Comparison of ENCODE assay signal across 10 cellular contexts in genomic region chr1:31531177-31532000, GRCh38. TPM values are rescaled to one million over a fixed set of nuclear protein-coding genes. Genes with fewer than 3 reads are reported as not detected.
DNase-seq lines count a peak whose midpoint lies in the region; ATAC-seq, FAIRE-seq and TF ChIP-seq lines count a peak whose summit lies in the region.
"Had no signal": no experiment of that assay in that cellular context is flagged by ENCODE, and none has a peak within 500 bp of the region (broad histone marks: within the 10 kb centered on the region; RNA-seq: fewer than 3 reads in every experiment).

No MANE protein-coding gene starts in this region.

- H3K9ac ChIP-seq in Karpas-422 (ENCODE audit: low read length) (no peak overlapping the region), keratinocyte (ENCODE audit: control insufficient read depth, extremely low read depth, insufficient read depth, low read length) (peak overlapping the region; percentile 31)

- H3K79me2 ChIP-seq in Karpas-422 (ENCODE audit: low read length) = no peaks in the 10 kb centered on the region
- no peaks in the 10 kb centered on the region for H3K79me2 ChIP-seq in keratinocyte (ENCODE audit: control insufficient read depth, insufficient read depth, low read length)

- peaks cover 15 to 41% of the 10 kb centered on the region in 2 donors for H3K27me3 Mint-ChIP-seq in natural killer cell treated with Interleukin-12 subunit alpha and Interleukin-12 subunit beta and Interleukin-15 and Interleukin-18, amount 100 ng/mL, for 72 hours

- H3K4me1 Mint-ChIP-seq in natural killer cell treated with Interleukin-12 subunit alpha and Interleukin-12 subunit beta and Interleukin-15 and Interleukin-18, amount 100 ng/mL, for 72 hours (ENCODE audit: low read depth in 2 of 2) = peaks cover 0 to 4% of the 10 kb centered on the region in 2 donors

- FAIRE-seq in keratinocyte (lab: Jason Lieb, UNC) = peak; percentile 96
- FAIRE-seq: pancreas had no signal

- no peaks in the 10 kb centered on the region for H3K27me3 ChIP-seq in Karpas-422 (ENCODE audit: low read length)
- H3K27me3 ChIP-seq in keratinocyte (ENCODE audit: control insufficient read depth, extremely low read depth, insufficient read depth, low read length) = no peaks in the 10 kb centered on the region
- no peaks in the 10 kb centered on the region for H3K27me3 ChIP-seq in lower lobe of right lung (ENCODE audit: low read depth)
- H3K27me3 ChIP-seq: pancreas had no signal

- H2AFZ ChIP-seq in Karpas-422 (ENCODE audit: low read length) (0 out of 2 replicates have a peak overlapping the region, but pooled peaks have one; percentile 11), keratinocyte (ENCODE audit: control insufficient read depth, low read length) (peak overlapping the region; percentile 65)

- H3K4me3 ChIP-seq in Karpas-422 (ENCODE audit: low read length) (no peak overlapping the region), keratinocyte (ENCODE audit: control insufficient read depth in 2 of 3, extremely low read depth in 1 of 3, insufficient read depth in 2 of 3, low read depth in 1 of 3, low read length in 3 of 3) (peak overlapping the region in 2 of 3 experiments; percentile 26 to 31), lower lobe of right lung (no peak overlapping the region)
- H3K4me3 ChIP-seq: pancreas, thoracic aorta had no signal

- H3K4me2 ChIP-seq in Karpas-422 (ENCODE audit: low read depth, low read length, poor library complexity, severe bottlenecking) (no peak overlapping the region), keratinocyte (ENCODE audit: control insufficient read depth, extremely low read depth, insufficient read depth, low read depth, low read length) (peak overlapping the region; percentile 93)

- no peaks in the 10 kb centered on the region for H3K36me3 Mint-ChIP-seq in natural killer cell treated with Interleukin-12 subunit alpha and Interleukin-12 subunit beta and Interleukin-15 and Interleukin-18, amount 100 ng/mL, for 72 hours

- H3K9me2 ChIP-seq in Karpas-422 (replicated peaks; ENCODE audit: insufficient read depth, low read length) = no peaks in the 10 kb centered on the region

- dilution Hi-C loops in keratinocyte (cut with MboI; ENCODE audit: extremely low pct_ligation_motif_present, low sequenced_read_pairs) = no loop called here

- H3K9me1 ChIP-seq in keratinocyte (ENCODE audit: control insufficient read depth, extremely low read depth, insufficient read depth, low read length) = no peaks in the 10 kb centered on the region

- TF ChIP-seq CTCF in keratinocyte (optimal IDR thresholded peaks at IDR 0.05 in 1 of 3, IDR thresholded peaks at IDR 0.05 in 1 of 3, conservative IDR thresholded peaks at IDR 0.05 in 1 of 3; ENCODE audit: extremely low read depth in 1 of 3, insufficient read depth in 2 of 3, low read length in 3 of 3) (no peak), lower lobe of right lung (IDR thresholded peaks at IDR 0.05) (no peak)

- H3K27ac ChIP-seq in Karpas-422 (ENCODE audit: low read length) = no peak overlapping the region
- H3K27ac ChIP-seq in keratinocyte (ENCODE audit: control insufficient read depth, insufficient read depth, low read length) = peak overlapping the region; percentile 42
- no peak overlapping the region for H3K27ac ChIP-seq in lower lobe of right lung
- H3K27ac ChIP-seq: pancreas, thoracic aorta had no signal

- H3K9me3 ChIP-seq in Karpas-422 (ENCODE audit: low read length) (no peaks in the 10 kb centered on the region), keratinocyte (ENCODE audit: control insufficient read depth, low read depth, low read length) (no peaks in the 10 kb centered on the region), lower lobe of right lung (no peaks in the 10 kb centered on the region)
- H3K9me3 ChIP-seq: pancreas, thoracic aorta had no signal

- intact Hi-C loops in lower lobe of right lung (cut with DNase I) = no loop called here

- H3K4me1 ChIP-seq in Karpas-422 (ENCODE audit: low read length) (no peaks in the 10 kb centered on the region), keratinocyte (ENCODE audit: control insufficient read depth, extremely low read depth, insufficient read depth, low read length) (peaks cover 19% of the 10 kb centered on the region), lower lobe of right lung (no peaks in the 10 kb centered on the region)
- H3K4me1 ChIP-seq: pancreas had no signal

- no peaks in the 10 kb centered on the region for H3K36me3 ChIP-seq in Karpas-422 (ENCODE audit: insufficient read depth, low read length)
- H3K36me3 ChIP-seq in keratinocyte (ENCODE audit: control insufficient read depth in 2 of 2, extremely low read depth in 1 of 2, insufficient read depth in 2 of 2, low read length in 2 of 2) = no peaks in the 10 kb centered on the region
- H3K36me3 ChIP-seq in lower lobe of right lung = no peaks in the 10 kb centered on the region
- H3K36me3 ChIP-seq: pancreas, thoracic aorta had no signal

- no peak overlapping the region for H3K4me3 Mint-ChIP-seq in natural killer cell treated with Interleukin-12 subunit alpha and Interleukin-12 subunit beta and Interleukin-15 and Interleukin-18, amount 100 ng/mL, for 72 hours

- ATAC-seq in GM18873 (IDR thresholded peaks at IDR 0.05; ENCODE audit: low FRiP score, unreplicated experiment) = no peak
- no peak for ATAC-seq in lower lobe of right lung
- no peak for ATAC-seq in natural killer cell treated with Interleukin-12 subunit alpha and Interleukin-12 subunit beta and Interleukin-15 and Interleukin-18, amount 100 ng/mL, for 72 hours
- ATAC-seq: pancreas had no signal

- H3K27ac Mint-ChIP-seq in natural killer cell treated with Interleukin-12 subunit alpha and Interleukin-12 subunit beta and Interleukin-15 and Interleukin-18, amount 100 ng/mL, for 72 hours = no peak overlapping the region

- DNase-seq in COR-L47 (lab: John Stamatoyannopoulos, UW) (peak; percentile 78), Karpas-422 (no peak), amniotic epithelial cell (ENCODE audit: low read depth) (peak; percentile 43), keratinocyte (ENCODE audit: low read depth, low spot score) (no peak), lower lobe of right lung (no peak)
- DNase-seq in natural killer cell treated with Interleukin-12 subunit alpha and Interleukin-12 subunit beta and Interleukin-15 and Interleukin-18, amount 100 ng/mL, for 72 hours (ENCODE audit: low spot score) = no peak
- no peak for DNase-seq in stimulated activated CD4-positive, alpha-beta T cell treated with anti-CD3 and anti-CD28 coated beads, Interleukin-4, amount 100 ng/mL, for 1 hour
- DNase-seq: pancreas had no signal

- no peaks in the 10 kb centered on the region for H3K9me3 Mint-ChIP-seq in natural killer cell treated with Interleukin-12 subunit alpha and Interleukin-12 subunit beta and Interleukin-15 and Interleukin-18, amount 100 ng/mL, for 72 hours

- H4K20me1 ChIP-seq in Karpas-422 (ENCODE audit: insufficient read depth, low read depth, low read length) (no peaks in the 10 kb centered on the region), keratinocyte (ENCODE audit: control insufficient read depth, extremely low read depth, insufficient read depth, low read length) (no peaks in the 10 kb centered on the region)

RNA-seq across cellular contexts. Expression of gene TINAGL1, which starts 44.9 kb away (rescaled TPM):
- total RNA-seq in Karpas-422 (2014; rRNA removed; shearing (Covaris generic); ENCODE audit: low replicate concordance) = not detected in 2 replicates
- polyA plus RNA-seq in keratinocyte = 189 to 315 TPM (median 275 TPM) in 3 replicates
- polyA plus RNA-seq in keratinocyte (2011; ENCODE audit: low read depth) = 26.1 TPM
- polyA plus RNA-seq in keratinocyte (2011; cell fraction: cytosol; rRNA removed) = 110 and 149 TPM in 2 replicates
- 323 and 403 TPM in 2 replicates for polyA plus RNA-seq in keratinocyte (2011; cell fraction: nucleus; rRNA removed)
- polyA plus RNA-seq in keratinocyte (2012; ENCODE audit: low replicate concordance) = 93.3 and 275 TPM in 2 replicates
- 198 to 587 TPM (median 223 TPM) in 3 replicates for polyA minus RNA-seq in keratinocyte
- polyA minus RNA-seq in keratinocyte (2011; cell fraction: cytosol; rRNA and poly(A)+ RNA removed) = 259 TPM
- 310 and 334 TPM in 2 replicates for polyA minus RNA-seq in keratinocyte (2011; cell fraction: nucleus; rRNA and poly(A)+ RNA removed)
- 64.5 TPM for total RNA-seq in lower lobe of right lung
- not detected for total RNA-seq in natural killer cell treated with Interleukin-12 subunit alpha and Interleukin-12 subunit beta and Interleukin-15 and Interleukin-18, amount 100 ng/mL, for 72 hours

Comparison
In these comparisons a context has a peak if more than half of its experiments do, and no peak if none do; other contexts are left out.
1. DNase-seq: peak in COR-L47 (single experiment) and amniotic epithelial cell (single experiment); none in Karpas-422 (single experiment), keratinocyte (single experiment), lower lobe of right lung (single experiment), natural killer cell treated with Interleukin-12 subunit alpha and Interleukin-12 subunit beta and Interleukin-15 and Interleukin-18, amount 100 ng/mL, for 72 hours (single experiment) and stimulated activated CD4-positive, alpha-beta T cell treated with anti-CD3 and anti-CD28 coated beads, Interleukin-4, amount 100 ng/mL, for 1 hour (single experiment).
2. H3K4me3 ChIP-seq: peak in keratinocyte (2 of 3); none in Karpas-422 (single experiment) and lower lobe of right lung (single experiment).
3. RNA of gene TINAGL1, which starts 44.9 kb away (total RNA-seq): 64.5 TPM in lower lobe of right lung (single experiment); not detected in Karpas-422 and not detected in natural killer cell treated with Interleukin-12 subunit alpha and Interleukin-12 subunit beta and Interleukin-15 and Interleukin-18, amount 100 ng/mL, for 72 hours; every median in the first group is over 10 times any median in the second.